16 cellular contexts compared by ENCODE assay signal in the genomic region with DNA sequence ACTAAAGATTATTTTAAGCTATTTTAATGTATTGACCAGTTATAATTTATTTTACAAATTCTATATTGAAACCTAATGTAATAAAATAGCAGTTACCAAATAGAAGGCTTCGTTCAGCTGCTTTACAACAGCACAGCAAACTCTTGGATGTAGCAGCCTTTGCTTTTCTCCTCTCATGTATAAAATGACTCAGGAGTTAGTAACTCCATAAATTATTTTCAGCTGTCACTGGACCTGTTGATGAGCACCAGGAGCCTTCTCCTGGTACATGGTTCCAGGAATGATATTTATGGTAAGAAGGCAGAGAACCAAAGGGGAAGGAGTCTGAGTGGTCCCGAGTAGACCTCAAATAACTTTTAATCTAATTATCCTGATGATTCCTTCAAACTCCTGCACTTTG.
"Had no signal": no experiment of that assay in that cellular context is flagged by ENCODE, and none has a peak within 500 bp of the region (broad histone marks: within the 10 kb centered on the region; RNA-seq: fewer than 3 reads in every experiment).

No MANE protein-coding gene starts in this region.

- H3K4me1 ChIP-seq: ascending aorta had no signal

- H3K4me3 Mint-ChIP-seq: endodermal cell; naive thymus-derived CD8-positive, alpha-beta T cell; stimulated activated effector memory CD8-positive, alpha-beta T cell treated with anti-CD3 and anti-CD28 coated beads, Interleukin-12 subunit alpha, Interleukin-12 subunit beta, amount 100 ng/mL, for 72 hours; T-cell had no signal

- H3K36me3 ChIP-seq: ascending aorta, cardiac muscle cell, neutrophil, thoracic aorta had no signal

- H3K9me3 Mint-ChIP-seq: endodermal cell had no signal

- H3K27ac ChIP-seq: ascending aorta, cardiac muscle cell, dorsolateral prefrontal cortex, neutrophil, thoracic aorta had no signal

- H3K4me3 ChIP-seq: ascending aorta, cardiac muscle cell, dorsolateral prefrontal cortex, mucosa of descending colon, thoracic aorta had no signal

- DNase-seq: activated CD4-positive, CD25-positive, alpha-beta regulatory T cell treated with anti-CD3 and anti-CD28 coated beads, Interleukin-2, amount 50 U/mL, for 72 hours; activated naive CD4-positive, alpha-beta T cell treated with Interleukin-2 at 50 U/mL for 16 hours; dorsolateral prefrontal cortex; endodermal cell; left colon; mammary epithelial cell; mucosa of descending colon; naive thymus-derived CD8-positive, alpha-beta T cell; posterior cingulate gyrus; T-cell; T-helper 9 cell had no signal

- H3K27me3 ChIP-seq: ascending aorta, cardiac muscle cell, dorsolateral prefrontal cortex, neutrophil had no signal

- H3K27me3 Mint-ChIP-seq: naive thymus-derived CD8-positive, alpha-beta T cell; T-cell had no signal

- H3K36me3 Mint-ChIP-seq: naive thymus-derived CD8-positive, alpha-beta T cell; stimulated activated effector memory CD8-positive, alpha-beta T cell treated with anti-CD3 and anti-CD28 coated beads, Interleukin-12 subunit alpha, Interleukin-12 subunit beta, amount 100 ng/mL, for 72 hours; T-cell had no signal

- ATAC-seq: left colon; mucosa of descending colon; naive thymus-derived CD8-positive, alpha-beta T cell; stimulated activated effector memory CD8-positive, alpha-beta T cell treated with anti-CD3 and anti-CD28 coated beads, Interleukin-12 subunit alpha, Interleukin-12 subunit beta, amount 100 ng/mL, for 72 hours; T-cell had no signal

- H3K27ac Mint-ChIP-seq: endodermal cell; naive thymus-derived CD8-positive, alpha-beta T cell; stimulated activated effector memory CD8-positive, alpha-beta T cell treated with anti-CD3 and anti-CD28 coated beads, Interleukin-12 subunit alpha, Interleukin-12 subunit beta, amount 100 ng/mL, for 72 hours; T-cell had no signal

- H3K9me3 ChIP-seq: ascending aorta, mucosa of descending colon, neutrophil, thoracic aorta had no signal

- H3K4me1 Mint-ChIP-seq: endodermal cell; stimulated activated effector memory CD8-positive, alpha-beta T cell treated with anti-CD3 and anti-CD28 coated beads, Interleukin-12 subunit alpha, Interleukin-12 subunit beta, amount 100 ng/mL, for 72 hours; T-cell had no signal
